ENCODE assay signal across 8 cellular contexts in the genomic region with DNA sequence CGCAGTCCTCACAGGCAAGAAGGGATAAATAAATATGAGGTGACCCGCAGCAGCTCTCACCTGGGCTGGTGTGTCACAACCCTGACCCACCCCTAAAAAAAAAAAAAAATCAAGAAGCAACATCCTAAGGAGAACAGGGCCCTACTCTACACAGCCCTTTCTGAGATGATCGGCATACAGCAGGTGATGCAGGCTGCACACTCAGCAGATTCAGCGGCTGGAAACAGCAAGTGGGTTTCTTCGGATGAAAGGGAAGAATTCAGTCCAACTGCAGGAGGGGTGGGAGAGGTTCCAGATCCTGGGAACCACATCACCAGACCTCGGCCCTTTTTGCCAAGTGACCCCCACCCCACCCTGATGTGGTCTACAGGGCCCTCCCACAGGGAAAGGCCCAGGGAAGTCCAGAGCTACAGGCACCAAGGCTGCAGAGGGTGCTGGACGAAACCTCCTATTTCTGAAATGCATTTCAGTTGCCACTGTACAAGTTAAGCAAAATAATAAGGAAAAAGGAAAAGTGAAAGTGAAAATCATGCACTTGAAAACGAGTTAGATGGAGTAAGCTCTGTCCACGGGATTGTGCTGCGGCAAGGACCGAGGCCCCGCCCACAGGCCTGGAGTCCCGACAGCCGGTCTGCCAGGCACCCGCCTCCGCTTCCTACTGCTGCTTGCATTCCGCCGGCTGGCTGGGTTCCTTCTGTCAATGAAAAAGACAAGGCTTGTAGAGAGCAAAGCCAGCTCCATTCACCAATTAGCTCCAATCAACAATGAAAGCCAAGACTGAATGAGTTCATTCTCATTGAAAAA. TPM values are rescaled to one million over a fixed set of nuclear protein-coding genes. Genes with fewer than 3 reads are reported as not detected.
DNase-seq lines count a peak whose midpoint lies in the region; ATAC-seq and TF ChIP-seq lines count a peak whose summit lies in the region.

No MANE protein-coding gene starts in this region.

- peaks cover 16% of the 10 kb centered on the region for H3K4me1 ChIP-seq in testis

- H3K36me3 ChIP-seq in H7 (replicated peaks; ENCODE audit: control insufficient read depth, insufficient read depth, low read length) (peaks cover 13% of the 10 kb centered on the region), testis (ENCODE audit: low read depth, missing control alignments) (no peaks in the 10 kb centered on the region)

- H3K9me3 ChIP-seq in testis: no peaks in the 10 kb centered on the region

- CTCF ChIA-PET in Calu3 (lab: Charles Lee): interaction anchor here (1.0 kb wide), 1 partner anchor 12 kb away, joined by 3 read pairs; no protein-coding TSS in a partner anchor

- DNase-seq in H7 (peak; percentile 90), fibroblast of pulmonary artery (ENCODE audit: low read depth) (peak; percentile 91), naive B cell (no peak), testis (peak; percentile 94), GM13976 (ENCODE audit: low spot score) (no peak), Calu3 (no peak)

- H3K27me3 ChIP-seq in H7 (ENCODE audit: control insufficient read depth, insufficient read depth, low read length): no peaks in the 10 kb centered on the region
- H3K27me3 ChIP-seq in testis: no peaks in the 10 kb centered on the region

- intact Hi-C loops in testis (cut with DNase I; ENCODE audit: low total_unique reads): no loop called here
- intact Hi-C loops in Calu3 (cut with micrococcal nuclease; ENCODE audit: unreplicated experiment): no loop called here

- in situ Hi-C loops in GM13976 (cut with MboI; ENCODE audit: low sequenced_read_pairs, unreplicated experiment): no loop called here

- H3K27ac Mint-ChIP-seq in activated T-helper 17 cell treated with anti-CD3 and anti-CD28 coated beads, Interleukin-2, amount 50 U/mL, for 72 hours: peak overlapping the region; percentile 21
- H3K27ac Mint-ChIP-seq in naive B cell (peak overlapping the region; percentile 19 to 76 (median 47)), Calu3 (ENCODE audit: unreplicated experiment) (no peak overlapping the region)

- TF ChIP-seq CTCF in fibroblast of pulmonary artery (IDR thresholded peaks at IDR 0.05; ENCODE audit: low read length, missing control alignments) (no peak), testis (IDR thresholded peaks at IDR 0.05) (no peak), GM13976 (IDR thresholded peaks at IDR 0.05; ENCODE audit: borderline replicate concordance, control extremely low read depth, extremely low read depth, insufficient read depth, missing control alignments) (no peak), Calu3 (IDR thresholded peaks at IDR 0.05; ENCODE audit: unreplicated experiment) (no peak)

- BruUV-seq in Calu3 (replicated peaks; lab: Mats Ljungman, UMichigan): no TSS peak

- peaks cover 71% of the 10 kb centered on the region for H3K36me3 Mint-ChIP-seq in activated T-helper 17 cell treated with anti-CD3 and anti-CD28 coated beads, Interleukin-2, amount 50 U/mL, for 72 hours (ENCODE audit: low read depth)
- H3K36me3 Mint-ChIP-seq in naive B cell (peaks cover 2 to 14% of the 10 kb centered on the region in 2 donors), Calu3 (ENCODE audit: insufficient read depth, unreplicated experiment) (peaks cover 74% of the 10 kb centered on the region)

- no peaks in the 10 kb centered on the region for H3K27me3 Mint-ChIP-seq in activated T-helper 17 cell treated with anti-CD3 and anti-CD28 coated beads, Interleukin-2, amount 50 U/mL, for 72 hours
- H3K27me3 Mint-ChIP-seq in naive B cell: no peaks in the 10 kb centered on the region
- H3K27me3 Mint-ChIP-seq in Calu3 (ENCODE audit: unreplicated experiment): no peaks in the 10 kb centered on the region

- H3K4me1 Mint-ChIP-seq in activated T-helper 17 cell treated with anti-CD3 and anti-CD28 coated beads, Interleukin-2, amount 50 U/mL, for 72 hours: peaks cover 37% of the 10 kb centered on the region
- H3K4me1 Mint-ChIP-seq in naive B cell (peaks cover 9 to 19% (median 16%) of the 10 kb centered on the region in 3 donors), Calu3 (ENCODE audit: low read depth, unreplicated experiment) (peaks cover 17% of the 10 kb centered on the region)

- 15 to 22% methylated on average over 17 to 18 of the region's 18 CpGs for WGBS in testis, 2 donors

- TF ChIP-seq POLR2A in testis (IDR thresholded peaks at IDR 0.05): no peak

- peak; percentile 43 for ATAC-seq in activated T-helper 17 cell treated with anti-CD3 and anti-CD28 coated beads, Interleukin-2, amount 50 U/mL, for 72 hours (replicated peaks)
- ATAC-seq in naive B cell (ENCODE audit: low read depth in 2 of 2) (peak; percentile 28 to 39), HG03095 (IDR thresholded peaks at IDR 0.05; ENCODE audit: unreplicated experiment) (no peak)

- no peak overlapping the region for H3K4me3 ChIP-seq in H7 (ENCODE audit: insufficient read depth, low read depth, low read length)
- peak overlapping the region; percentile 30 for H3K4me3 ChIP-seq in fibroblast of pulmonary artery (replicated peaks; ENCODE audit: low read depth, low read length)
- H3K4me3 ChIP-seq in testis: no peak overlapping the region

- peak overlapping the region in 1 of 2 donors; percentile 48 for H3K27ac ChIP-seq in testis

- peak overlapping the region; percentile 9 for H3K4me3 Mint-ChIP-seq in activated T-helper 17 cell treated with anti-CD3 and anti-CD28 coated beads, Interleukin-2, amount 50 U/mL, for 72 hours
- peak overlapping the region in 3 of 8 donors; percentile 9 to 65 (median 29) for H3K4me3 Mint-ChIP-seq in naive B cell
- no peak overlapping the region for H3K4me3 Mint-ChIP-seq in Calu3 (ENCODE audit: low read depth, unreplicated experiment)

- no peaks in the 10 kb centered on the region for H3K9me3 Mint-ChIP-seq in activated T-helper 17 cell treated with anti-CD3 and anti-CD28 coated beads, Interleukin-2, amount 50 U/mL, for 72 hours
- H3K9me3 Mint-ChIP-seq in naive B cell: no peaks in the 10 kb centered on the region
- H3K9me3 Mint-ChIP-seq in Calu3 (ENCODE audit: low read depth, unreplicated experiment): no peaks in the 10 kb centered on the region

RNA-seq across cellular contexts. Expression of a gene that starts 15.9 kb away (rescaled TPM):
- 5.1 and 13.1 TPM in 2 replicates for total RNA-seq in H7 (2014; rRNA removed; shearing (Covaris generic))
- total RNA-seq in activated T-helper 17 cell treated with anti-CD3 and anti-CD28 coated beads, Interleukin-2, amount 50 U/mL, for 72 hours: 1 to 10 TPM; 5.6 to 9.1 TPM
- polyA plus RNA-seq in naive B cell (ENCODE audit: low read depth in 6 of 6) (not detected), testis (ENCODE audit: insufficient read depth, low read depth, low replicate concordance) (0.62 TPM)
- total RNA-seq in testis (1 to 10 TPM; 2.2 to 4.0 TPM), Calu3 (2022) (111 and 142 TPM in 2 replicates)

RNA-seq across cellular contexts. Expression of a gene that starts 47.0 kb away (rescaled TPM):
- 140 and 142 TPM in 2 replicates for total RNA-seq in H7 (2014; rRNA removed; shearing (Covaris generic))
- total RNA-seq in activated T-helper 17 cell treated with anti-CD3 and anti-CD28 coated beads, Interleukin-2, amount 50 U/mL, for 72 hours: 100 to 1,000 TPM; 301 to 344 TPM
- polyA plus RNA-seq in naive B cell (ENCODE audit: low read depth in 6 of 6) (10 to 100 TPM; 57.8 to 78.2 (median 65.1) TPM), testis (ENCODE audit: insufficient read depth, low read depth, low replicate concordance) (208 TPM)
- total RNA-seq in testis (100 to 1,000 TPM; 165 to 206 TPM), Calu3 (2022) (140 and 150 TPM in 2 replicates)

RNA-seq across cellular contexts. Expression of a gene that starts 59.6 kb away (rescaled TPM):
- total RNA-seq in H7 (2014; rRNA removed; shearing (Covaris generic)): 58.4 and 60.9 TPM in 2 replicates
- total RNA-seq in activated T-helper 17 cell treated with anti-CD3 and anti-CD28 coated beads, Interleukin-2, amount 50 U/mL, for 72 hours: 10 to 100 TPM in 1 of 2 donors, under 1 TPM in 1; 0.58 to 34.8 TPM
- under 1 TPM in 1 of 6 donors, not detected in 5; 0.25 TPM for polyA plus RNA-seq in naive B cell (ENCODE audit: low read depth in 6 of 6)
- total RNA-seq in testis: 10 to 100 TPM; 24.3 to 34.9 TPM
- polyA plus RNA-seq in testis (ENCODE audit: insufficient read depth, low read depth, low replicate concordance): 15.2 TPM
- total RNA-seq in Calu3 (2022): 2.2 and 2.4 TPM in 2 replicates

Comparison
In these comparisons a context has a peak if more than half of its experiments do, and no peak if none do; other contexts are left out.
1. DNase-seq: peak in H7 (single experiment), fibroblast of pulmonary artery (single experiment) and testis (single experiment); none in naive B cell (single experiment), GM13976 (single experiment) and Calu3 (single experiment).